In the genomic region with DNA sequence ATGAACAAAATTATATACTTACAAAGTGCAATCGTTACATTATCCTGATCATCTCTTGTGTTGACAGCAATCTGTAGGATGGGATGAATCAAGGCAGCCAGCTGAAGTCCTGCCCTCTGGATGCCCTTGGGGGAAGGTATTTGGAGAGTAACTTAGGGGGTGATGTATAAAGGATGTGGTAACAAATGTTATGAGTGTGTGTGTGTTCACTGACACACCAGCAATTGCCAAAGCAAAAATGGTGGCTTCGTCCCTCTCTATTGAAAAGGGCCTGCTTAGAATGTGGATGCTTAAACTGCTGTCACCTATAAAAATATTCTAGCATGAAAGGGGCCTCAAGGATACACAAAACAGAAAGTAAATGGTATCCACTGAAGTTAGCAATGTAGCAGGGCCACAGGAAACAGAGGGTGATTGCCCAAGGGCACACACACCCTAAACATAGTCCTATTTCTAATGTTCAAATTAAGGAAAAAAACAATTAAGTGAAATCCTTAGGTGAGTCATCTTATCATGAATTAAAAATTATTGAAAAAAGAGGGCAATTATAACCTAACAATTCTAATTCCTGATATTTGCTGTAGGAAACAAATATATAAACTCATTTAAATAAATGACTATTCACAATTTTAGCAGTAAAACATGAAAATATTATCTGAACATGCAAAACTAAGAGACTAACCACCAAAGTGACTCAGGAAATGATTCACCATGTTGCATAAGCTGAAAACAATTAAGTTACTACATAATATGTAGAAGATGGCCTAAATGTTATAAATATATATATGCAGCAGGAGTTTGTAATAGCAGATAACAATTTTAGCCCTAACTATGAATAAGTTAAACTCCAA, we compare ENCODE assay signal across 11 cellular contexts. TPM values are rescaled to one million over a fixed set of nuclear protein-coding genes. Genes with fewer than 3 reads are reported as not detected.
DNase-seq lines count a peak whose midpoint lies in the region.
"Had no signal": no experiment of that assay in that cellular context is flagged by ENCODE, and none has a peak within 500 bp of the region (broad histone marks: within the 10 kb centered on the region; RNA-seq: fewer than 3 reads in every experiment).

No MANE protein-coding gene starts in this region.

- H3K4me3 Mint-ChIP-seq in activated T-cell treated with anti-CD3 and anti-CD28 coated beads, Interleukin-2, amount 50 U/mL, for 24 hours: peak overlapping the region; percentile 27
- no peak overlapping the region for H3K4me3 Mint-ChIP-seq in stimulated activated naive CD8-positive, alpha-beta T cell treated with anti-CD3 and anti-CD28 coated beads, Interleukin-15, Interleukin-2, amounts not matched to agents 100 ng/mL and 50 ng/mL, for 24 hours

- H3K4me1 ChIP-seq in esophagus (ENCODE audit: control insufficient read depth in 2 of 2, insufficient read depth in 2 of 2, low read length in 1 of 2): peaks cover 0 to 8% of the 10 kb centered on the region in 2 donors

- WGBS in esophagus, 2 donors: 49 to 77% methylated on average over 2 of the region's 2 CpGs

- H3K27me3 Mint-ChIP-seq in activated T-cell treated with anti-CD3 and anti-CD28 coated beads, Interleukin-2, amount 50 U/mL, for 24 hours: peaks cover 3% of the 10 kb centered on the region
- H3K27me3 Mint-ChIP-seq in stimulated activated naive CD8-positive, alpha-beta T cell treated with anti-CD3 and anti-CD28 coated beads, Interleukin-15, Interleukin-2, amounts not matched to agents 100 ng/mL and 50 ng/mL, for 24 hours: peaks cover 3% of the 10 kb centered on the region

- no peak overlapping the region for H3K4me3 ChIP-seq in esophagus (ENCODE audit: low read depth in 1 of 2, low read length in 2 of 2)
- no peak overlapping the region for H3K4me3 ChIP-seq in H7 (ENCODE audit: insufficient read depth, low read depth, low read length)
- H3K4me3 ChIP-seq: BLaER1 had no signal

- DNase-seq in activated T-cell treated with anti-CD3 and anti-CD28 coated beads, Interleukin-2, amount 50 U/mL, for 24 hours: no peak
- no peak for DNase-seq in activated T-cell treated with anti-CD3 and anti-CD28 coated beads, Interleukin-2, amount 50 U/mL, for 1 hour
- DNase-seq in SKM-1 (lab: John Stamatoyannopoulos, UW; ENCODE audit: unreplicated experiment) (peak; percentile 63), H7 (no peak), T-helper 9 cell (no peak)
- no peak for DNase-seq in activated CD4-positive, CD25-positive, alpha-beta regulatory T cell (lab: John Stamatoyannopoulos, UW)
- DNase-seq: NCI-H2029 had no signal

- H3K36me3 Mint-ChIP-seq in activated T-cell treated with anti-CD3 and anti-CD28 coated beads, Interleukin-2, amount 50 U/mL, for 24 hours (ENCODE audit: low read depth): no peaks in the 10 kb centered on the region
- no peaks in the 10 kb centered on the region for H3K36me3 Mint-ChIP-seq in stimulated activated naive CD8-positive, alpha-beta T cell treated with anti-CD3 and anti-CD28 coated beads, Interleukin-15, Interleukin-2, amounts not matched to agents 100 ng/mL and 50 ng/mL, for 24 hours (ENCODE audit: low read depth)

- no peaks in the 10 kb centered on the region for H3K9me3 ChIP-seq in esophagus (ENCODE audit: control insufficient read depth in 2 of 2, insufficient read depth in 1 of 2, low read depth in 1 of 2, low read length in 1 of 2)
- H3K9me3 ChIP-seq: BLaER1 had no signal

- H3K9me3 Mint-ChIP-seq in activated T-cell treated with anti-CD3 and anti-CD28 coated beads, Interleukin-2, amount 50 U/mL, for 24 hours: no peaks in the 10 kb centered on the region
- no peaks in the 10 kb centered on the region for H3K9me3 Mint-ChIP-seq in stimulated activated naive CD8-positive, alpha-beta T cell treated with anti-CD3 and anti-CD28 coated beads, Interleukin-15, Interleukin-2, amounts not matched to agents 100 ng/mL and 50 ng/mL, for 24 hours

- H3K36me3 ChIP-seq in esophagus (ENCODE audit: control insufficient read depth in 2 of 2, insufficient read depth in 2 of 2, low read length in 1 of 2): no peaks in the 10 kb centered on the region
- H3K36me3 ChIP-seq in H7 (replicated peaks; ENCODE audit: control insufficient read depth, insufficient read depth, low read length): no peaks in the 10 kb centered on the region
- H3K36me3 ChIP-seq: BLaER1 had no signal

- H3K4me1 Mint-ChIP-seq in activated T-cell treated with anti-CD3 and anti-CD28 coated beads, Interleukin-2, amount 50 U/mL, for 24 hours (ENCODE audit: low read depth): peaks cover 52% of the 10 kb centered on the region
- peaks cover 56% of the 10 kb centered on the region for H3K4me1 Mint-ChIP-seq in stimulated activated naive CD8-positive, alpha-beta T cell treated with anti-CD3 and anti-CD28 coated beads, Interleukin-15, Interleukin-2, amounts not matched to agents 100 ng/mL and 50 ng/mL, for 24 hours (ENCODE audit: low read depth)

- no peaks in the 10 kb centered on the region for H3K27me3 ChIP-seq in esophagus (ENCODE audit: control insufficient read depth in 1 of 2, insufficient read depth in 2 of 2, low read length in 2 of 2)
- no peaks in the 10 kb centered on the region for H3K27me3 ChIP-seq in H7 (ENCODE audit: control insufficient read depth, insufficient read depth, low read length)
- H3K27me3 ChIP-seq: BLaER1 had no signal

- H3K27ac ChIP-seq in esophagus (ENCODE audit: low read depth in 2 of 2, low read length in 1 of 2): peak overlapping the region; percentile 82 to 83
- H3K27ac ChIP-seq: BLaER1 had no signal

- H3K27ac Mint-ChIP-seq in activated T-cell treated with anti-CD3 and anti-CD28 coated beads, Interleukin-2, amount 50 U/mL, for 24 hours: peak overlapping the region; percentile 88
- peak overlapping the region; percentile 33 for H3K27ac Mint-ChIP-seq in stimulated activated naive CD8-positive, alpha-beta T cell treated with anti-CD3 and anti-CD28 coated beads, Interleukin-15, Interleukin-2, amounts not matched to agents 100 ng/mL and 50 ng/mL, for 24 hours

RNA-seq across cellular contexts. Expression of gene AIM2, which starts 15.2 kb away (rescaled TPM):
- polyA plus RNA-seq in esophagus: 1 to 10 TPM in 1 of 2 donors, under 1 TPM in 1; 0.38 to 1.0 TPM
- total RNA-seq in H7 (2014; rRNA removed; shearing (Covaris generic)): 0.31 and 0.55 TPM in 2 replicates
- total RNA-seq: dermis microvascular lymphatic vessel endothelial cell had no signal
